In genomic region chr1:228408041-228408868, GRCh38 we compare ENCODE assay signal across 10 cellular contexts. TPM values are rescaled to one million over a fixed set of nuclear protein-coding genes. Genes with fewer than 3 reads are reported as not detected.
DNase-seq lines count a peak whose midpoint lies in the region; ATAC-seq and TF ChIP-seq lines count a peak whose summit lies in the region.
"Had no signal": no experiment of that assay in that cellular context is flagged by ENCODE, and none has a peak within 500 bp of the region (broad histone marks: within the 10 kb centered on the region; RNA-seq: fewer than 3 reads in every experiment).

No MANE protein-coding gene starts in this region.

- peak overlapping the region; percentile 98 for H3K4me3 Mint-ChIP-seq in activated CD8-positive, alpha-beta memory T cell treated with anti-CD3 and anti-CD28 coated beads, Interleukin-2, amount 10 ng/mL, durations not matched to agents 7 days and 5 days
- H3K4me3 Mint-ChIP-seq in T-cell, result peak overlapping the region; percentile 67 to 93 (median 89)

- peaks cover 31% of the 10 kb centered on the region for H3K79me2 ChIP-seq in smooth muscle cell (ENCODE audit: low read depth)

- H3K9me3 Mint-ChIP-seq in activated CD8-positive, alpha-beta memory T cell treated with anti-CD3 and anti-CD28 coated beads, Interleukin-2, amount 10 ng/mL, durations not matched to agents 7 days and 5 days (ENCODE audit: low read depth), result no peaks in the 10 kb centered on the region
- no peaks in the 10 kb centered on the region for H3K9me3 Mint-ChIP-seq in T-cell

- H3K4me1 ChIP-seq in smooth muscle cell (ENCODE audit: low read depth), result peaks cover 21% of the 10 kb centered on the region

- H3K36me3 Mint-ChIP-seq in activated CD8-positive, alpha-beta memory T cell treated with anti-CD3 and anti-CD28 coated beads, Interleukin-2, amount 10 ng/mL, durations not matched to agents 7 days and 5 days, result peaks cover 22% of the 10 kb centered on the region
- no peaks in the 10 kb centered on the region for H3K36me3 Mint-ChIP-seq in T-cell

- H3K9me3 ChIP-seq in smooth muscle cell (replicated peaks; ENCODE audit: low read depth), result no peaks in the 10 kb centered on the region

- peak overlapping the region; percentile 96 for H3K4me2 ChIP-seq in smooth muscle cell

- no peak for DNase-seq in activated CD8-positive, alpha-beta memory T cell treated with anti-CD3 and anti-CD28 coated beads, Interleukin-2, amount 10 ng/mL, durations not matched to agents 7 days and 5 days
- DNase-seq in activated CD8-positive, alpha-beta memory T cell treated with anti-CD3 and anti-CD28 coated beads, Interleukin-2, amount 50 U/mL, for 4 hours, result no peak
- no peak for DNase-seq in T-cell
- DNase-seq in fibroblast of pulmonary artery (ENCODE audit: low read depth), result no peak
- DNase-seq in smooth muscle cell (lab: John Stamatoyannopoulos, UW; ENCODE audit: unreplicated experiment), result no peak
- no peak for DNase-seq in activated gamma-delta T cell treated with Interleukin-2 at 50 U/mL for 16 hours
- no peak for DNase-seq in DMS53 (lab: John Stamatoyannopoulos, UW)
- DNase-seq: NCI-H1092; stimulated activated CD4-positive, alpha-beta T cell treated with anti-CD3 and anti-CD28 coated beads, Interleukin-1b, Interleukin-23, amount 100 ng/mL, for 48 hours had no signal

- no peaks in the 10 kb centered on the region for H3K27me3 ChIP-seq in smooth muscle cell (ENCODE audit: low read depth)

- H3K27ac ChIP-seq in smooth muscle cell (ENCODE audit: low read depth), result no peak overlapping the region

- no peaks in the 10 kb centered on the region for H3F3A ChIP-seq in smooth muscle cell (ENCODE audit: low read depth)

- CTCF ChIA-PET in activated CD8-positive, alpha-beta memory T cell treated with anti-CD3 and anti-CD28 coated beads, Interleukin-2, amount 10 ng/mL, durations not matched to agents 7 days and 5 days (lab: Charles Lee), result no interaction called here
- CTCF ChIA-PET in T-cell (lab: Charles Lee), result no interaction called here

- peaks cover 27% of the 10 kb centered on the region for H4K20me1 ChIP-seq in smooth muscle cell (ENCODE audit: low read depth)

- 95% methylated on average over 27 of the region's 27 CpGs for WGBS in smooth muscle cell (ENCODE audit: low lambda C conversion rate)

- no peaks in the 10 kb centered on the region for H3K36me3 ChIP-seq in smooth muscle cell (ENCODE audit: low read depth)

- H3K4me1 Mint-ChIP-seq in activated CD8-positive, alpha-beta memory T cell treated with anti-CD3 and anti-CD28 coated beads, Interleukin-2, amount 10 ng/mL, durations not matched to agents 7 days and 5 days, result peaks cover 34% of the 10 kb centered on the region
- H3K4me1 Mint-ChIP-seq in T-cell, result peaks cover 26 to 40% (median 37%) of the 10 kb centered on the region in 3 donors

- POLR2A ChIA-PET in T-cell (lab: Charles Lee), result no interaction called here

- no peak overlapping the region for H2AFZ ChIP-seq in smooth muscle cell (ENCODE audit: low read depth)

- ATAC-seq in activated CD8-positive, alpha-beta memory T cell treated with anti-CD3 and anti-CD28 coated beads, Interleukin-2, amount 10 ng/mL, durations not matched to agents 7 days and 5 days, result no peak
- ATAC-seq in T-cell (replicated peaks in 1 of 4) (no peak), GM19395 (IDR thresholded peaks at IDR 0.05; ENCODE audit: unreplicated experiment) (no peak)

- TF ChIP-seq CTCF in fibroblast of pulmonary artery (IDR thresholded peaks at IDR 0.05; ENCODE audit: low read length, missing control alignments), result no peak
- TF ChIP-seq CTCF in smooth muscle cell (IDR thresholded peaks at IDR 0.05; ENCODE audit: borderline replicate concordance, insufficient read depth, poor library complexity, severe bottlenecking), result no peak

- H3K4me3 ChIP-seq in fibroblast of pulmonary artery (replicated peaks; ENCODE audit: low read depth, low read length), result peak overlapping the region; percentile 80
- peak overlapping the region; percentile 98 for H3K4me3 ChIP-seq in smooth muscle cell

- peak overlapping the region; percentile 28 for H3K27ac Mint-ChIP-seq in activated CD8-positive, alpha-beta memory T cell treated with anti-CD3 and anti-CD28 coated beads, Interleukin-2, amount 10 ng/mL, durations not matched to agents 7 days and 5 days
- peak overlapping the region in 1 of 2 donors; percentile 66 for H3K27ac Mint-ChIP-seq in T-cell

- H3K27me3 Mint-ChIP-seq in activated CD8-positive, alpha-beta memory T cell treated with anti-CD3 and anti-CD28 coated beads, Interleukin-2, amount 10 ng/mL, durations not matched to agents 7 days and 5 days, result no peaks in the 10 kb centered on the region
- no peaks in the 10 kb centered on the region for H3K27me3 Mint-ChIP-seq in T-cell

- H3K9ac ChIP-seq in smooth muscle cell (ENCODE audit: low read depth), result no peak overlapping the region

RNA-seq across cellular contexts. Expression of gene TRIM11, which starts 1.6 kb away (rescaled TPM):
- 10 to 100 TPM; 65.1 to 66.1 TPM for total RNA-seq in activated CD8-positive, alpha-beta memory T cell treated with anti-CD3 and anti-CD28 coated beads, Interleukin-2, amount 10 ng/mL, durations not matched to agents 7 days and 5 days
- 10 to 100 TPM; 36.4 to 66.6 (median 61.7) TPM for total RNA-seq in T-cell
- total RNA-seq in smooth muscle cell, result 7.8 and 14.6 TPM in 2 replicates
- polyA plus RNA-seq in smooth muscle cell, result 11.5 and 14.0 TPM in 2 replicates

RNA-seq across cellular contexts. Expression of gene TRIM17, which starts 8.4 kb away (rescaled TPM):
- total RNA-seq in activated CD8-positive, alpha-beta memory T cell treated with anti-CD3 and anti-CD28 coated beads, Interleukin-2, amount 10 ng/mL, durations not matched to agents 7 days and 5 days, result 1 to 10 TPM; 2.6 to 2.8 TPM
- total RNA-seq in T-cell (1 to 10 TPM in 4 of 5 donors, under 1 TPM in 1; 0.90 to 4.7 (median 1.7) TPM), smooth muscle cell (1.4 and 1.6 TPM in 2 replicates)
- polyA plus RNA-seq in smooth muscle cell, result 1.5 and 4.4 TPM in 2 replicates
